Comparison of ENCODE assay signal across 12 cellular contexts in the genomic region with DNA sequence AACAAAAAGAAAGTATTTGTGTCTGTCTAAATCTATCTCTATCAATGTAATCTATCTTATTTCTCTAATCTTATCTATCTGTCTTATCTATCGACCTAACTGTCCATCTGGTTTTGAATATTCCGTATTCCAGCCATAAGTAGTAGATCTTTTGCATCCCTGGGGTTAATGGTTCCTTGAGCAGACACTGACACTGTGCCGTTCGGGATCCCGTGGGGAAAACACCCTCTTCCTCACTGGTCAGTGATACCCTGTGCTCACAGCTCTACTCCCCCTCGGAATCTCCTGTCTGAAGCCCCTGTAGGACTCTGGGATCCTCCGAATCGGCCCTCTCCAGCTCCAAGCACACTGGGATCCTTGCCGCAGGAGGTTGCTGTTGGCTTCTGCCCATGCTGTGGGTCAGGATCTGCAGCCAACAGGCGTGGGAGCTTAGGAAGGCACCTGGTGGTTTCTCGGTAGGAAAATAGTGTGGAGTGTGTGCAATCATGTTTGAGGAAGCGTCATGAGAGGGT. TPM values are rescaled to one million over a fixed set of nuclear protein-coding genes. Genes with fewer than 3 reads are reported as not detected.
DNase-seq lines count a peak whose midpoint lies in the region; ATAC-seq, FAIRE-seq and TF ChIP-seq lines count a peak whose summit lies in the region.
"Had no signal": no experiment of that assay in that cellular context is flagged by ENCODE, and none has a peak within 500 bp of the region (broad histone marks: within the 10 kb centered on the region; RNA-seq: fewer than 3 reads in every experiment).

No MANE protein-coding gene starts in this region.

- WGBS in A549 (ENCODE audit: missing lambda C conversion rate): 70% methylated on average over 12 of the region's 12 CpGs
- WGBS in H1 (ENCODE audit: extremely low coverage in 1 of 2, insufficient coverage in 1 of 2, insufficient read length in 1 of 2, insufficient replicate concordance in 2 of 2, low coverage in 1 of 2, low lambda C conversion rate in 2 of 2, missing lambda C conversion rate in 1 of 2), 2 experiments: 91% methylated on average over 12 of the region's 12 CpGs; no CpG with 5 or more reads in 1 of the 2 experiments

- peak; percentile 30 to 64; a peak in 4 of 6 replicates for ATAC-seq in A549
- ATAC-seq in GM19324 (IDR thresholded peaks at IDR 0.05; ENCODE audit: low FRiP score, unreplicated experiment): no peak
- no peak for ATAC-seq in stimulated activated naive CD8-positive, alpha-beta T cell treated with anti-CD3 and anti-CD28 coated beads, Interleukin-15, Interleukin-2, amounts not matched to agents 100 U/mL and 50 U/mL, for 24 hours
- no peak for ATAC-seq in mucosa of descending colon
- no peak for ATAC-seq in GM19463 (IDR thresholded peaks at IDR 0.05; ENCODE audit: unreplicated experiment)

- H3K4me1 ChIP-seq in A549 (peaks cover 8% of the 10 kb centered on the region), H1 (replicated peaks in 1 of 4; ENCODE audit: control insufficient read depth in 3 of 4, insufficient read depth in 4 of 4, low read length in 3 of 4) (no peaks in the 10 kb centered on the region), mucosa of stomach (ENCODE audit: control insufficient read depth, insufficient read depth, low read length) (peaks cover 25% of the 10 kb centered on the region), mucosa of descending colon (ENCODE audit: low read depth) (peaks cover 22% of the 10 kb centered on the region)

- CTCF ChIA-PET in A549 (lab: Yijun Ruan, JAX) (interaction anchor here (0.6 to 12.2 kb wide), 4 partner anchors 8 to 482 kb away, joined by 3 to 198 read pairs (median 12); no protein-coding TSS in a partner anchor), H1 (lab: Charles Lee; ENCODE audit: partially characterized antibody) (interaction anchor here (0.6 to 10.2 kb wide), 6 partner anchors 9 to 1349 kb away, joined by 3 to 88 read pairs (median 11); no protein-coding TSS in a partner anchor)

- no peak overlapping the region for H2BK5ac ChIP-seq in H1 (ENCODE audit: low read depth, low read length)

- H3K23ac ChIP-seq in H1 (ENCODE audit: insufficient read length): no peak overlapping the region

- H3K4me3 ChIP-seq in A549 (no peak overlapping the region), H1 (ENCODE audit: extremely low read depth in 1 of 4, insufficient read depth in 2 of 4, low read depth in 3 of 4, low read length in 4 of 4) (no peak overlapping the region), mucosa of stomach (ENCODE audit: low read length) (no peak overlapping the region), mucosa of descending colon (no peak overlapping the region)
- H3K4me3 ChIP-seq: Peyer's patch had no signal

- H3K9ac ChIP-seq in H1 (replicated peaks in 1 of 4; ENCODE audit: extremely low read depth in 1 of 4, low read depth in 3 of 4, low read length in 3 of 4): no peak overlapping the region
- H3K9ac ChIP-seq in mucosa of stomach (ENCODE audit: low read length): peak overlapping the region; percentile 29

- no peak overlapping the region for H2AK5ac ChIP-seq in H1 (ENCODE audit: low read depth, low read length)

- FAIRE-seq in A549 (lab: Jason Lieb, UNC) (no peak), H1 (lab: Jason Lieb, UNC) (no peak)

- TF ChIP-seq POLR2A in A549 (IDR thresholded peaks at IDR 0.05; ENCODE audit: low read length): no peak
- TF ChIP-seq POLR2A in H1 (IDR thresholded peaks at IDR 0.05; ENCODE audit: control extremely low read depth in 1 of 2, low read depth in 2 of 2, low read length in 2 of 2): no peak

- no peak for TF ChIP-seq EP300 in A549 (IDR thresholded peaks at IDR 0.05)
- no peak for TF ChIP-seq EP300 in H1 (IDR thresholded peaks at IDR 0.05; ENCODE audit: borderline replicate concordance in 1 of 2, low read depth in 2 of 2, low read length in 2 of 2)

- no peaks in the 10 kb centered on the region for H3K79me1 ChIP-seq in H1 (ENCODE audit: low read depth, low read length)

- 0 out of 2 replicates have a peak overlapping the region, but pooled peaks have one; percentile 6 for H3K18ac ChIP-seq in H1 (ENCODE audit: extremely low read depth, low read length)

- H3K27me3 ChIP-seq in H1 (replicated peaks in 1 of 4; ENCODE audit: control insufficient read depth in 3 of 4, extremely low read depth in 1 of 4, insufficient read depth in 3 of 4, low read length in 3 of 4) (no peaks in the 10 kb centered on the region; a peak in 4 of 7 replicates), mucosa of stomach (ENCODE audit: control insufficient read depth, insufficient read depth, low read length) (no peaks in the 10 kb centered on the region)
- H3K27me3 ChIP-seq: Peyer's patch had no signal

- no peak overlapping the region for H2BK120ac ChIP-seq in H1 (replicated peaks; ENCODE audit: low read depth, low read length)

- H3K23me2 ChIP-seq in H1 (ENCODE audit: low read depth, low read length): no peaks in the 10 kb centered on the region

- H2BK15ac ChIP-seq in H1 (ENCODE audit: low read length): no peak overlapping the region

- H3K79me2 ChIP-seq in H1 (ENCODE audit: control insufficient read depth in 1 of 2, insufficient read depth in 2 of 2, low read length in 2 of 2): no peaks in the 10 kb centered on the region

- TF ChIP-seq RAD21 in A549 (conservative IDR thresholded peaks at IDR 0.05 in 1 of 2, IDR thresholded peaks at IDR 0.05 in 1 of 2) (no peak), H1 (IDR thresholded peaks at IDR 0.05 in 1 of 2, conservative IDR thresholded peaks at IDR 0.05 in 1 of 2; ENCODE audit: low read depth in 2 of 2, low read length in 2 of 2) (no peak)

- no peak overlapping the region for H2BK12ac ChIP-seq in H1 (ENCODE audit: low read depth, low read length)

- H3K56ac ChIP-seq in H1 (replicated peaks; ENCODE audit: insufficient read length, low read depth, low read length): no peak overlapping the region

- H4K8ac ChIP-seq in H1 (ENCODE audit: extremely low read depth, insufficient read depth, low read length): no peak overlapping the region

- H3K4me2 ChIP-seq in A549 (peak overlapping the region; percentile 28), H1 (ENCODE audit: insufficient read depth in 1 of 2, low read depth in 2 of 2, low read length in 2 of 2) (no peak overlapping the region)

- H3K36me3 ChIP-seq in H1 (ENCODE audit: control insufficient read depth in 2 of 4, insufficient read depth in 4 of 4, low read length in 3 of 4): no peaks in the 10 kb centered on the region
- H3K36me3 ChIP-seq in mucosa of stomach (ENCODE audit: control insufficient read depth, insufficient read depth, low read length): no peaks in the 10 kb centered on the region
- H3K36me3 ChIP-seq in mucosa of descending colon (ENCODE audit: low read depth): no peaks in the 10 kb centered on the region
- H3K36me3 ChIP-seq: Peyer's patch had no signal

- TF ChIP-seq CTCF in A549 (IDR thresholded peaks at IDR 0.05) (no peak), H1 (IDR thresholded peaks at IDR 0.05; ENCODE audit: control extremely low read depth in 1 of 3, insufficient read depth in 1 of 3, low read depth in 1 of 3, low read length in 3 of 3) (no peak), mucosa of descending colon (IDR thresholded peaks at IDR 0.05) (no peak)

- H2AFZ ChIP-seq in H1 (ENCODE audit: low read length): no peak overlapping the region

- H4K20me1 ChIP-seq in H1 (replicated peaks in 1 of 2; ENCODE audit: control insufficient read depth in 1 of 2, insufficient read depth in 2 of 2, low read length in 2 of 2): peaks cover 0 to 2% of the 10 kb centered on the region in 2 experiments

- H3K4ac ChIP-seq in H1 (replicated peaks; ENCODE audit: insufficient read length, low read depth, low read length): no peak overlapping the region

- no peak overlapping the region for H4K91ac ChIP-seq in H1 (replicated peaks; ENCODE audit: insufficient read length, low read length)

- no peak overlapping the region for H4K5ac ChIP-seq in H1 (ENCODE audit: insufficient read length, low read depth, low read length)

- H3K14ac ChIP-seq in H1 (ENCODE audit: insufficient read length): no peak overlapping the region

- no peak overlapping the region for H3K27ac ChIP-seq in A549
- H3K27ac ChIP-seq in H1 (ENCODE audit: low read depth, low read length): no peak overlapping the region

- H3K9me3 ChIP-seq in A549 (no peaks in the 10 kb centered on the region), H1 (ENCODE audit: insufficient read depth in 2 of 2, low read depth in 1 of 2, low read length in 1 of 2) (no peaks in the 10 kb centered on the region), mucosa of stomach (ENCODE audit: control insufficient read depth, low read length) (no peaks in the 10 kb centered on the region), mucosa of descending colon (no peaks in the 10 kb centered on the region)
- H3K9me3 ChIP-seq: Peyer's patch had no signal

- intact Hi-C loops in mucosa of descending colon (cut with DNase I, micrococcal nuclease): no loop called here

- H2BK20ac ChIP-seq in H1 (ENCODE audit: low read length): no peak overlapping the region

- DNase-seq in A549 (ENCODE audit: low read depth in 1 of 2, low spot score in 1 of 2): no peak
- peak; percentile 32 for DNase-seq in NCI-H226
- no peak for DNase-seq in H1 (ENCODE audit: low read depth in 1 of 2, low spot score in 2 of 2)
- no peak for DNase-seq in stimulated activated naive CD8-positive, alpha-beta T cell treated with anti-CD3 and anti-CD28 coated beads, Interleukin-15, Interleukin-2, amounts not matched to agents 100 U/mL and 50 U/mL, for 24 hours
- no peak for DNase-seq in mucosa of descending colon
- DNase-seq: activated CD4-positive, CD25-positive, alpha-beta regulatory T cell; activated naive CD4-positive, alpha-beta T cell treated with anti-CD3 and anti-CD28 coated beads, Interleukin-2, amount 10 ng/mL, durations not matched to agents 7 days and 5 days; left colon; Peyer's patch had no signal

- POLR2A ChIA-PET in A549 (lab: Yijun Ruan, JAX) (no interaction called here), H1 (lab: Charles Lee; ENCODE audit: partially characterized antibody) (interaction anchor here (0.7 kb wide), 1 partner anchor 198 kb away, joined by 3 read pairs; no protein-coding TSS in a partner anchor)

RNA-seq across cellular contexts. Expression of a gene that starts 19.0 kb away (rescaled TPM):
- polyA plus RNA-seq in A549 (2011; rRNA removed): 6.7 and 8.2 TPM in 2 replicates
- polyA plus RNA-seq in A549 (2012; cell fraction: cytosol; rRNA removed): 19.5 and 28.3 TPM in 2 replicates
- polyA plus RNA-seq in A549 (2012; cell fraction: nucleus; rRNA removed): 12.6 and 21.7 TPM in 2 replicates
- 6.5 to 8.1 TPM (median 7.1 TPM) in 3 replicates for polyA plus RNA-seq in A549 (2017; fragmentation: RNase III; extraction: RNeasy Plus Mini Kit Qiagen cat#74134 plus additional on column Dnase treatment)
- 10.7 and 17.9 TPM in 2 replicates for polyA minus RNA-seq in A549 (2011; rRNA and poly(A)+ RNA removed)
- 5.5 and 6.2 TPM in 2 replicates for total RNA-seq in H1 (2021; fragmentation: NEBNext Ultra II Directional; extraction: Animal tissue kit (Norgen Biotek cat#: 25700))
- polyA plus RNA-seq in H1 (2011; rRNA removed): 9.6 and 11.7 TPM in 2 replicates
- polyA plus RNA-seq in H1 (2011; cell fraction: cytosol; rRNA removed): 8.7 TPM
- polyA plus RNA-seq in H1 (2011; cell fraction: nucleus; rRNA removed): 8.7 TPM
- 2.7 to 6.9 TPM (median 5.5 TPM) in 4 replicates for polyA plus RNA-seq in H1 (2012, experiment 1 of 2)
- 2.7 TPM for polyA plus RNA-seq in H1 (2012, experiment 2 of 2)
- 2.2 TPM for polyA plus RNA-seq in H1 (2013, experiment 1 of 2)
- polyA plus RNA-seq in H1 (2013, experiment 2 of 2): 2.1 TPM
- 10.8 and 11.9 TPM in 2 replicates for polyA minus RNA-seq in H1 (2011; rRNA and poly(A)+ RNA removed)
- 10.6 TPM for polyA minus RNA-seq in H1 (2011; cell fraction: cytosol; rRNA and poly(A)+ RNA removed)
- polyA minus RNA-seq in H1 (2011; cell fraction: nucleus; rRNA and poly(A)+ RNA removed): 10.5 TPM
- 10 to 100 TPM; 29.4 to 39.6 (median 33.6) TPM for total RNA-seq in mucosa of descending colon

RNA-seq across cellular contexts. Expression of a gene that starts 53.7 kb away (rescaled TPM):
- polyA plus RNA-seq in A549 (2011; rRNA removed) (1.3 TPM in 2 replicates), A549 (2017; fragmentation: RNase III; extraction: RNeasy Plus Mini Kit Qiagen cat#74134 plus additional on column Dnase treatment) (1.0 to 1.6 TPM (median 1.5 TPM) in 3 replicates), H1 (2011; rRNA removed) (1.2 TPM in 2 replicates)
- 1.0 and 2.1 TPM in 2 replicates for polyA plus RNA-seq in A549 (2012; cell fraction: cytosol; rRNA removed)
- polyA plus RNA-seq in A549 (2012; cell fraction: nucleus; rRNA removed): 4.0 and 4.2 TPM in 2 replicates
- 1.4 and 2.9 TPM in 2 replicates for polyA minus RNA-seq in A549 (2011; rRNA and poly(A)+ RNA removed)
- total RNA-seq in H1 (2021; fragmentation: NEBNext Ultra II Directional; extraction: Animal tissue kit (Norgen Biotek cat#: 25700)): 0.91 and 1.2 TPM in 2 replicates
- 0.90 TPM for polyA plus RNA-seq in H1 (2011; cell fraction: cytosol; rRNA removed)
- 1.1 TPM for polyA plus RNA-seq in H1 (2011; cell fraction: nucleus; rRNA removed)
- polyA plus RNA-seq in H1 (2012, experiment 1 of 2): 0.36 to 1.3 TPM (median 1.0 TPM) in 4 replicates
- 1.4 TPM for polyA plus RNA-seq in H1 (2012, experiment 2 of 2)
- 1.5 TPM for polyA plus RNA-seq in H1 (2013, experiment 1 of 2)
- polyA plus RNA-seq in H1 (2013, experiment 2 of 2): 1.3 TPM
- 0.32 and 0.46 TPM in 2 replicates for polyA minus RNA-seq in H1 (2011; rRNA and poly(A)+ RNA removed)
- not detected for polyA minus RNA-seq in H1 (2011; cell fraction: cytosol; rRNA and poly(A)+ RNA removed)
- 1.5 TPM for polyA minus RNA-seq in H1 (2011; cell fraction: nucleus; rRNA and poly(A)+ RNA removed)
- total RNA-seq in mucosa of descending colon: 10 to 100 TPM in 1 of 3 donors, 1 to 10 TPM in 2; 2.7 to 10.8 (median 4.7) TPM

Comparison
In these comparisons a context has a peak if more than half of its experiments do, and no peak if none do; other contexts are left out.
1. ATAC-seq: peak in A549 (2 of 2); none in GM19324 (single experiment), stimulated activated naive CD8-positive, alpha-beta T cell treated with anti-CD3 and anti-CD28 coated beads, Interleukin-15, Interleukin-2, amounts not matched to agents 100 U/mL and 50 U/mL, for 24 hours (single experiment), mucosa of descending colon (single experiment) and GM19463 (single experiment).